1 cellular context compared by ENCODE assay signal in the genomic region with DNA sequence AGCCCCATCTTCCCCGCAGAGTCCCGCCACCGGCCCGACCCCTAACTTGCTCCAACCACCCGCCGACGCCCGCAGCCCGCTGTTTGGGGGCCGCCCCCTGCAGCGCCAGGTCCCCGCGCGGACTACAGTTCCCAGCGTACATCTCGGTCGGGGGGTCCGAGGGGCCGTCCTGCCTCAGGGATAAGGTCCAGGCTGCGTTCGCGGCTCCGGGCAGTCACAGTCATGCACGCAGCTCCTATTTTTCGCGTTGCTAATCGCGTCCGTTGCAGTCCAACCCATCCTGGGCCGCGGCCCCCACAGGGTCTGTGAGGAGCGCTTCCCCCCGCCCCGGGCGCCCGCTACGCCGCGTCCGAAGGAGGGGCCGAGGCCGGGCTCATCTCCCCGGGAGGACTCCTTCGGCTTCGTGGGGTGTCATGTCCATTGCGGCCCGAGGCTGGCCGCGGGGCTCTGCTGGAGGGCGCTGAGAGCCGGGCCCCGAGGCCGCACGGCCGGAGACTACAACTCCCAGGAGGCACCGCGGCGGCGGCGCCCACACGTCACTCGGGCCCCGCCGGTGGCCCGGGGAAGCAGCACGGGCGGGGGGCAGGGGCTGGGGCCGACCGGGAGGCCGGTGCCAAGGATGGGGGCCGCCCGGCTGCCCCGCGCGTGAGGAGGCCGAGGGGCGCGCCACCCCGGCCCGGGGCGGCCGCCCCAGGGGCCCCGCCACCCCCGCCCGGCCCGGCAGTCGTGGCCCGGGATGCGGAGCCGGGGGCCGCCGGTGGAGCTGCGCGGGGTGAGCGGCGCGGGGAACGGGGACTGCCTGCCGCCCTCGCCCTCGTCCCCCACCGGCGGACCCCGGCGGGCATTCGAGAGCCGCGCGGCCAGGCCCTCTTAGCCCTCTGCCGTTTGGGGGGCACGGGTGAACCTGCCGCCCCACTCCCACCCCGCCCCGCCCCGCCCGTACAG.
TF ChIP-seq lines count a peak whose summit lies in the region.

A gene (plus strand): TSS at position 536 of the 945 bp plus-strand sequence. CDS start 606 bp downstream, outside the sequence.

TF ChIP-seq in WTC11, 78 proteins besides CTCF, POLR2A, EP300 and RAD21 (continued from another document):
- TF ChIP-seq, protein P1, sequence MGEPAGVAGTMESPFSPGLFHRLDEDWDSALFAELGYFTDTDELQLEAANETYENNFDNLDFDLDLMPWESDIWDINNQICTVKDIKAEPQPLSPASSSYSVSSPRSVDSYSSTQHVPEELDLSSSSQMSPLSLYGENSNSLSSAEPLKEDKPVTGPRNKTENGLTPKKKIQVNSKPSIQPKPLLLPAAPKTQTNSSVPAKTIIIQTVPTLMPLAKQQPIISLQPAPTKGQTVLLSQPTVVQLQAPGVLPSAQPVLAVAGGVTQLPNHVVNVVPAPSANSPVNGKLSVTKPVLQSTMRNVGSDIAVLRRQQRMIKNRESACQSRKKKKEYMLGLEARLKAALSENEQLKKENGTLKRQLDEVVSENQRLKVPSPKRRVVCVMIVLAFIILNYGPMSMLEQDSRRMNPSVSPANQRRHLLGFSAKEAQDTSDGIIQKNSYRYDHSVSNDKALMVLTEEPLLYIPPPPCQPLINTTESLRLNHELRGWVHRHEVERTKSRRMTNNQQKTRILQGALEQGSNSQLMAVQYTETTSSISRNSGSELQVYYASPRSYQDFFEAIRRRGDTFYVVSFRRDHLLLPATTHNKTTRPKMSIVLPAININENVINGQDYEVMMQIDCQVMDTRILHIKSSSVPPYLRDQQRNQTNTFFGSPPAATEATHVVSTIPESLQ (CRISPR knock-in tag; IDR thresholded peaks at IDR 0.05) = no peak
- TF ChIP-seq NR1H2 (CRISPR knock-in tag; IDR thresholded peaks at IDR 0.05) (no peak), ZNF423 (CRISPR knock-in tag; IDR thresholded peaks at IDR 0.05) (no peak), FOXP1 (CRISPR knock-in tag; IDR thresholded peaks at IDR 0.05; ENCODE audit: borderline replicate concordance) (peak; percentile 66; the same call in 1 of the 2 replicates), MYBL2 (CRISPR knock-in tag; IDR thresholded peaks at IDR 0.05) (0 out of 2 replicates have a peak, but pooled peaks have one; percentile 51), SOX15 (CRISPR knock-in tag; IDR thresholded peaks at IDR 0.05) (no peak), CREM (CRISPR knock-in tag; IDR thresholded peaks at IDR 0.05) (peak; percentile 86; the same call in 1 of the 2 replicates), ZNF396 (CRISPR knock-in tag; IDR thresholded peaks at IDR 0.05; ENCODE audit: borderline replicate concordance) (no peak), GTF2I (CRISPR knock-in tag; conservative IDR thresholded peaks at IDR 0.05) (no peak), RORB (CRISPR knock-in tag; IDR thresholded peaks at IDR 0.05) (no peak), GRHL2 (CRISPR knock-in tag; IDR thresholded peaks at IDR 0.05; ENCODE audit: insufficient replicate concordance, severe bottlenecking) (no peak), ETV6 (CRISPR knock-in tag; IDR thresholded peaks at IDR 0.05) (no peak), JUN (CRISPR knock-in tag; IDR thresholded peaks at IDR 0.05) (no peak), PRRX2 (CRISPR knock-in tag; IDR thresholded peaks at IDR 0.05) (no peak), TEAD4 (CRISPR knock-in tag; IDR thresholded peaks at IDR 0.05) (no peak)
- TF ChIP-seq, protein P2, sequence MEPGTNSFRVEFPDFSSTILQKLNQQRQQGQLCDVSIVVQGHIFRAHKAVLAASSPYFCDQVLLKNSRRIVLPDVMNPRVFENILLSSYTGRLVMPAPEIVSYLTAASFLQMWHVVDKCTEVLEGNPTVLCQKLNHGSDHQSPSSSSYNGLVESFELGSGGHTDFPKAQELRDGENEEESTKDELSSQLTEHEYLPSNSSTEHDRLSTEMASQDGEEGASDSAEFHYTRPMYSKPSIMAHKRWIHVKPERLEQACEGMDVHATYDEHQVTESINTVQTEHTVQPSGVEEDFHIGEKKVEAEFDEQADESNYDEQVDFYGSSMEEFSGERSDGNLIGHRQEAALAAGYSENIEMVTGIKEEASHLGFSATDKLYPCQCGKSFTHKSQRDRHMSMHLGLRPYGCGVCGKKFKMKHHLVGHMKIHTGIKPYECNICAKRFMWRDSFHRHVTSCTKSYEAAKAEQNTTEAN (CRISPR knock-in tag; IDR thresholded peaks at IDR 0.05) = peak; percentile 51; the same call in 1 of the 2 replicates
- TF ChIP-seq, protein P3, sequence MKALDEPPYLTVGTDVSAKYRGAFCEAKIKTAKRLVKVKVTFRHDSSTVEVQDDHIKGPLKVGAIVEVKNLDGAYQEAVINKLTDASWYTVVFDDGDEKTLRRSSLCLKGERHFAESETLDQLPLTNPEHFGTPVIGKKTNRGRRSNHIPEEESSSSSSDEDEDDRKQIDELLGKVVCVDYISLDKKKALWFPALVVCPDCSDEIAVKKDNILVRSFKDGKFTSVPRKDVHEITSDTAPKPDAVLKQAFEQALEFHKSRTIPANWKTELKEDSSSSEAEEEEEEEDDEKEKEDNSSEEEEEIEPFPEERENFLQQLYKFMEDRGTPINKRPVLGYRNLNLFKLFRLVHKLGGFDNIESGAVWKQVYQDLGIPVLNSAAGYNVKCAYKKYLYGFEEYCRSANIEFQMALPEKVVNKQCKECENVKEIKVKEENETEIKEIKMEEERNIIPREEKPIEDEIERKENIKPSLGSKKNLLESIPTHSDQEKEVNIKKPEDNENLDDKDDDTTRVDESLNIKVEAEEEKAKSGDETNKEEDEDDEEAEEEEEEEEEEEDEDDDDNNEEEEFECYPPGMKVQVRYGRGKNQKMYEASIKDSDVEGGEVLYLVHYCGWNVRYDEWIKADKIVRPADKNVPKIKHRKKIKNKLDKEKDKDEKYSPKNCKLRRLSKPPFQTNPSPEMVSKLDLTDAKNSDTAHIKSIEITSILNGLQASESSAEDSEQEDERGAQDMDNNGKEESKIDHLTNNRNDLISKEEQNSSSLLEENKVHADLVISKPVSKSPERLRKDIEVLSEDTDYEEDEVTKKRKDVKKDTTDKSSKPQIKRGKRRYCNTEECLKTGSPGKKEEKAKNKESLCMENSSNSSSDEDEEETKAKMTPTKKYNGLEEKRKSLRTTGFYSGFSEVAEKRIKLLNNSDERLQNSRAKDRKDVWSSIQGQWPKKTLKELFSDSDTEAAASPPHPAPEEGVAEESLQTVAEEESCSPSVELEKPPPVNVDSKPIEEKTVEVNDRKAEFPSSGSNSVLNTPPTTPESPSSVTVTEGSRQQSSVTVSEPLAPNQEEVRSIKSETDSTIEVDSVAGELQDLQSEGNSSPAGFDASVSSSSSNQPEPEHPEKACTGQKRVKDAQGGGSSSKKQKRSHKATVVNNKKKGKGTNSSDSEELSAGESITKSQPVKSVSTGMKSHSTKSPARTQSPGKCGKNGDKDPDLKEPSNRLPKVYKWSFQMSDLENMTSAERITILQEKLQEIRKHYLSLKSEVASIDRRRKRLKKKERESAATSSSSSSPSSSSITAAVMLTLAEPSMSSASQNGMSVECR (CRISPR knock-in tag; IDR thresholded peaks at IDR 0.05; ENCODE audit: borderline replicate concordance) = 0 out of 2 replicates have a peak, but pooled peaks have one; percentile 56
- TF ChIP-seq, protein P4, sequence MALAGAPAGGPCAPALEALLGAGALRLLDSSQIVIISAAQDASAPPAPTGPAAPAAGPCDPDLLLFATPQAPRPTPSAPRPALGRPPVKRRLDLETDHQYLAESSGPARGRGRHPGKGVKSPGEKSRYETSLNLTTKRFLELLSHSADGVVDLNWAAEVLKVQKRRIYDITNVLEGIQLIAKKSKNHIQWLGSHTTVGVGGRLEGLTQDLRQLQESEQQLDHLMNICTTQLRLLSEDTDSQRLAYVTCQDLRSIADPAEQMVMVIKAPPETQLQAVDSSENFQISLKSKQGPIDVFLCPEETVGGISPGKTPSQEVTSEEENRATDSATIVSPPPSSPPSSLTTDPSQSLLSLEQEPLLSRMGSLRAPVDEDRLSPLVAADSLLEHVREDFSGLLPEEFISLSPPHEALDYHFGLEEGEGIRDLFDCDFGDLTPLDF (CRISPR knock-in tag; IDR thresholded peaks at IDR 0.05) = no peak
- TF ChIP-seq, protein P5, sequence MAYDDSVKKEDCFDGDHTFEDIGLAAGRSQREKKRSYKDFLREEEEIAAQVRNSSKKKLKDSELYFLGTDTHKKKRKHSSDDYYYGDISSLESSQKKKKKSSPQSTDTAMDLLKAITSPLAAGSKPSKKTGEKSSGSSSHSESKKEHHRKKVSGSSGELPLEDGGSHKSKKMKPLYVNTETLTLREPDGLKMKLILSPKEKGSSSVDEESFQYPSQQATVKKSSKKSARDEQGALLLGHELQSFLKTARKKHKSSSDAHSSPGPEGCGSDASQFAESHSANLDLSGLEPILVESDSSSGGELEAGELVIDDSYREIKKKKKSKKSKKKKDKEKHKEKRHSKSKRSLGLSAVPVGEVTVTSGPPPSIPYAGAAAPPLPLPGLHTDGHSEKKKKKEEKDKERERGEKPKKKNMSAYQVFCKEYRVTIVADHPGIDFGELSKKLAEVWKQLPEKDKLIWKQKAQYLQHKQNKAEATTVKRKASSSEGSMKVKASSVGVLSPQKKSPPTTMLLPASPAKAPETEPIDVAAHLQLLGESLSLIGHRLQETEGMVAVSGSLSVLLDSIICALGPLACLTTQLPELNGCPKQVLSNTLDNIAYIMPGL (CRISPR knock-in tag; IDR thresholded peaks at IDR 0.05) = peak; percentile 28; the same call in 1 of the 2 replicates
